ENCODE assay signal across 9 cellular contexts in genomic region chr16:67170948-67171649, GRCh38. TPM values are rescaled to one million over a fixed set of nuclear protein-coding genes. Genes with fewer than 3 reads are reported as not detected.
DNase-seq lines count a peak whose midpoint lies in the region; ATAC-seq and TF ChIP-seq lines count a peak whose summit lies in the region.
"Had no signal": no experiment of that assay in that cellular context is flagged by ENCODE, and none has a peak within 500 bp of the region (broad histone marks: within the 10 kb centered on the region; RNA-seq: fewer than 3 reads in every experiment).

No MANE protein-coding gene starts in this region.

- TF ChIP-seq POLR2A in transverse colon (IDR thresholded peaks at IDR 0.05) = no peak

- no peaks in the 10 kb centered on the region for H3K36me3 ChIP-seq in ascending aorta
- H3K36me3 ChIP-seq in transverse colon = no peaks in the 10 kb centered on the region

- peak overlapping the region; percentile 14 for H3K4me3 Mint-ChIP-seq in activated T-cell treated with anti-CD3 and anti-CD28 coated beads, Interleukin-2, amount 50 U/mL, for 4 hours

- H3K27me3 Mint-ChIP-seq in activated T-cell treated with anti-CD3 and anti-CD28 coated beads, Interleukin-2, amount 50 U/mL, for 4 hours (ENCODE audit: low read depth) = peaks cover 69% of the 10 kb centered on the region

- peak overlapping the region; percentile 57 to 64 for H3K4me3 ChIP-seq in ascending aorta
- peak overlapping the region; percentile 28 to 52 (median 43) for H3K4me3 ChIP-seq in transverse colon

- 48 to 89% methylated on average over 6 to 14 of the region's 14 CpGs for WGBS in transverse colon (ENCODE audit: low coverage in 1 of 2), 2 donors

- H3K27ac ChIP-seq in ascending aorta (peak overlapping the region; percentile 91 to 93), layer of hippocampus (ENCODE audit: low read depth, low read length) (peak overlapping the region; percentile 88), transverse colon (peak overlapping the region; percentile 82 to 87 (median 83))

- ATAC-seq in activated T-cell treated with anti-CD3 and anti-CD28 coated beads, Interleukin-2, amount 50 U/mL, for 4 hours = no peak
- ATAC-seq in HG02763 (IDR thresholded peaks at IDR 0.05; ENCODE audit: unreplicated experiment) = no peak

- TF ChIP-seq CTCF in ascending aorta (IDR thresholded peaks at IDR 0.05) (no peak), transverse colon (IDR thresholded peaks at IDR 0.05) (no peak)

- in situ Hi-C loops in transverse colon (cut with MboI; ENCODE audit: low pct_ligation_motif_present in 1 of 4, low pct_unique_long_range_greater_than_20kb in 1 of 4, low sequenced_read_pairs in 3 of 4) (loop anchor here in 2 of 4 donors (25.0 kb wide), 2 partner anchors 184 to 209 kb away; partner anchors contain the start of genes CES3 (in 1 of the 2) and CES4A (in 1 of the 2)), ACHN (cut with HindIII; ENCODE audit: low pct_ligation_motif_present, low pct_unique_long_range_greater_than_20kb, low sequenced_read_pairs) (no loop called here)

- no peak for TF ChIP-seq EP300 in transverse colon (IDR thresholded peaks at IDR 0.05; ENCODE audit: low read depth)

- no peaks in the 10 kb centered on the region for H3K27me3 ChIP-seq in ascending aorta
- H3K27me3 ChIP-seq in layer of hippocampus (ENCODE audit: control insufficient read depth, insufficient read depth, low read length) = no peaks in the 10 kb centered on the region
- peaks cover 8% of the 10 kb centered on the region for H3K27me3 ChIP-seq in transverse colon

- no peak for DNase-seq in activated T-cell treated with anti-CD3 and anti-CD28 coated beads, Interleukin-2, amount 50 U/mL, for 4 hours
- DNase-seq in activated T-cell treated with anti-CD3 and anti-CD28 coated beads for 4 hours (no peak), ascending aorta (ENCODE audit: low spot score in 2 of 2) (no peak), transverse colon (no peak), ACHN (no peak), NCI-H1417 (lab: John Stamatoyannopoulos, UW) (no peak)

- intact Hi-C loops in ascending aorta (cut with DNase I) = no loop called here
- intact Hi-C loops in transverse colon (cut with DNase I; ENCODE audit: low total_unique reads) = loop anchor here (5.0 kb wide), 1 partner anchor 364 kb away; no protein-coding TSS in a partner anchor

- no peaks in the 10 kb centered on the region for H3K9me3 ChIP-seq in ascending aorta
- H3K9me3 ChIP-seq in transverse colon = no peaks in the 10 kb centered on the region

- H3K9me3 Mint-ChIP-seq in activated T-cell treated with anti-CD3 and anti-CD28 coated beads, Interleukin-2, amount 50 U/mL, for 4 hours = no peaks in the 10 kb centered on the region
- H3K9me3 Mint-ChIP-seq: activated naive CD4-positive, alpha-beta T cell treated with anti-CD3 and anti-CD28 coated beads, Interleukin-2, amount 50 U/mL, for 72 hours had no signal

- H3K4me1 ChIP-seq in ascending aorta (peaks cover 19 to 29% of the 10 kb centered on the region in 2 donors), transverse colon (peaks cover 26 to 49% (median 37%) of the 10 kb centered on the region in 4 donors)

- H3K36me3 Mint-ChIP-seq in activated T-cell treated with anti-CD3 and anti-CD28 coated beads, Interleukin-2, amount 50 U/mL, for 4 hours (ENCODE audit: insufficient read depth) = no peaks in the 10 kb centered on the region

- peaks cover 29% of the 10 kb centered on the region for H3K4me1 Mint-ChIP-seq in activated T-cell treated with anti-CD3 and anti-CD28 coated beads, Interleukin-2, amount 50 U/mL, for 4 hours (ENCODE audit: low read depth)

RNA-seq across cellular contexts. Expression of gene NOL3, which starts 0.8 kb away (rescaled TPM):
- 1 to 10 TPM in 2 of 3 donors, under 1 TPM in 1; 0.99 to 3.7 (median 1.4) TPM for total RNA-seq in activated T-cell treated with anti-CD3 and anti-CD28 coated beads, Interleukin-2, amount 50 U/mL, for 4 hours
- total RNA-seq in ascending aorta (87.6 TPM), transverse colon (10 to 100 TPM; 39.5 to 65.9 (median 41.2) TPM)

RNA-seq across cellular contexts. Expression of gene HSF4, which starts 6.6 kb away (rescaled TPM):
- total RNA-seq in activated T-cell treated with anti-CD3 and anti-CD28 coated beads, Interleukin-2, amount 50 U/mL, for 4 hours = 1 to 10 TPM; 2.8 to 6.1 (median 4.0) TPM
- total RNA-seq in ascending aorta (64.9 TPM), transverse colon (100 to 1,000 TPM in 1 of 4 donors, 10 to 100 TPM in 3; 29.5 to 136 (median 76.6) TPM)

RNA-seq across cellular contexts. Expression of gene FBXL8, which starts 11.3 kb away (rescaled TPM):
- total RNA-seq in activated T-cell treated with anti-CD3 and anti-CD28 coated beads, Interleukin-2, amount 50 U/mL, for 4 hours = 1 to 10 TPM; 4.8 to 8.9 (median 6.1) TPM
- total RNA-seq in ascending aorta (46.1 TPM), transverse colon (10 to 100 TPM; 30.0 to 91.1 (median 55.1) TPM)

RNA-seq across cellular contexts. Expression of gene TRADD, which starts 11.4 kb away (rescaled TPM):
- total RNA-seq in activated T-cell treated with anti-CD3 and anti-CD28 coated beads, Interleukin-2, amount 50 U/mL, for 4 hours = 10 to 100 TPM; 16.0 to 20.3 (median 17.4) TPM
- total RNA-seq in ascending aorta (27.7 TPM), transverse colon (10 to 100 TPM; 32.2 to 74.8 (median 42.0) TPM)

RNA-seq across cellular contexts. Expression of gene MATCAP1, which starts 12.7 kb away (rescaled TPM):
- total RNA-seq in activated T-cell treated with anti-CD3 and anti-CD28 coated beads, Interleukin-2, amount 50 U/mL, for 4 hours = 10 to 100 TPM; 10.1 to 15.5 (median 14.7) TPM
- total RNA-seq in ascending aorta = 18.9 TPM
- 100 to 1,000 TPM in 1 of 4 donors, 10 to 100 TPM in 3; 27.6 to 220 (median 32.5) TPM for total RNA-seq in transverse colon

Comparison
In these comparisons a context has a peak if more than half of its experiments do, and no peak if none do; other contexts are left out.
1. RNA of gene NOL3, which starts 0.8 kb away (total RNA-seq): 87.6 TPM in ascending aorta (single experiment) and 39.5 to 65.9 TPM in transverse colon; 0.99 to 3.7 TPM in activated T-cell treated with anti-CD3 and anti-CD28 coated beads, Interleukin-2, amount 50 U/mL, for 4 hours; every median in the first group is over 4 times any median in the second.
2. Peak in every context shown above with its lines, with median percentiles within 50 percentile points of each other: H3K27ac ChIP-seq.